Comparison of ENCODE assay signal across 19 cellular contexts in genomic region chr15:70074380-70074779, GRCh38. TPM values are rescaled to one million over a fixed set of nuclear protein-coding genes. Genes with fewer than 3 reads are reported as not detected.
DNase-seq lines count a peak whose midpoint lies in the region; ATAC-seq and TF ChIP-seq lines count a peak whose summit lies in the region.
"Had no signal": no experiment of that assay in that cellular context is flagged by ENCODE, and none has a peak within 500 bp of the region (broad histone marks: within the 10 kb centered on the region; RNA-seq: fewer than 3 reads in every experiment).

No MANE protein-coding gene starts in this region.

- H3K4me3 Mint-ChIP-seq in activated naive CD8-positive, alpha-beta T cell treated with anti-CD3 and anti-CD28 coated beads for 36 hours, result no peak overlapping the region
- H3K4me3 Mint-ChIP-seq in activated naive CD8-positive, alpha-beta T cell treated with anti-CD3 and anti-CD28 coated beads, Interleukin-2, amount 50 U/mL, for 24 hours, result no peak overlapping the region
- peak overlapping the region in 1 of 4 donors; percentile 41 for H3K4me3 Mint-ChIP-seq in IgD-negative memory B cell
- H3K4me3 Mint-ChIP-seq: CD4-positive, CD25-positive, alpha-beta regulatory T cell; CD8-positive, alpha-beta T cell; HFFc6 had no signal

- no peak for TF ChIP-seq CTCF in osteoblast (IDR thresholded peaks at IDR 0.05; ENCODE audit: extremely low read depth, low read depth, low read length)

- ATAC-seq in activated naive CD8-positive, alpha-beta T cell treated with anti-CD3 and anti-CD28 coated beads, Interleukin-2, amount 50 U/mL, for 24 hours, result no peak
- ATAC-seq in HG02610 (IDR thresholded peaks at IDR 0.05; ENCODE audit: unreplicated experiment), result no peak
- no peak for ATAC-seq in HG03565 (IDR thresholded peaks at IDR 0.05; ENCODE audit: unreplicated experiment)
- no peak for ATAC-seq in GM21737 (IDR thresholded peaks at IDR 0.05; ENCODE audit: unreplicated experiment)
- ATAC-seq: CD8-positive, alpha-beta T cell; GM12878 had no signal

- no peaks in the 10 kb centered on the region for H3K27me3 Mint-ChIP-seq in activated naive CD8-positive, alpha-beta T cell treated with anti-CD3 and anti-CD28 coated beads for 36 hours
- H3K27me3 Mint-ChIP-seq in activated naive CD8-positive, alpha-beta T cell treated with anti-CD3 and anti-CD28 coated beads, Interleukin-2, amount 50 U/mL, for 24 hours, result no peaks in the 10 kb centered on the region
- no peaks in the 10 kb centered on the region for H3K27me3 Mint-ChIP-seq in IgD-negative memory B cell
- H3K27me3 Mint-ChIP-seq: CD4-positive, CD25-positive, alpha-beta regulatory T cell had no signal

- H4K20me1 ChIP-seq in osteoblast (ENCODE audit: insufficient read depth, low read length), result peaks cover 75% of the 10 kb centered on the region

- no peaks in the 10 kb centered on the region for H3K27me3 ChIP-seq in osteoblast (ENCODE audit: insufficient read depth, low read length)

- no peak overlapping the region for H3K4me3 ChIP-seq in osteoblast (ENCODE audit: insufficient read depth, low read length)
- H3K4me3 ChIP-seq: BLaER1, GM12878, HAP-1 had no signal

- H3K36me3 ChIP-seq in osteoblast (ENCODE audit: insufficient read depth, low read length), result peaks cover 88% of the 10 kb centered on the region
- H3K36me3 ChIP-seq: BLaER1 had no signal

- peaks cover 47% of the 10 kb centered on the region for H3K79me2 ChIP-seq in osteoblast (ENCODE audit: insufficient read depth, low read length)

- H3K4me2 ChIP-seq in osteoblast (ENCODE audit: insufficient read depth, low read length), result no peak overlapping the region
- H3K4me2 ChIP-seq: BLaER1 had no signal

- no peaks in the 10 kb centered on the region for H3K9me3 Mint-ChIP-seq in activated naive CD8-positive, alpha-beta T cell treated with anti-CD3 and anti-CD28 coated beads for 36 hours
- no peaks in the 10 kb centered on the region for H3K9me3 Mint-ChIP-seq in activated naive CD8-positive, alpha-beta T cell treated with anti-CD3 and anti-CD28 coated beads, Interleukin-2, amount 50 U/mL, for 24 hours
- no peaks in the 10 kb centered on the region for H3K9me3 Mint-ChIP-seq in IgD-negative memory B cell
- H3K9me3 Mint-ChIP-seq: CD8-positive, alpha-beta T cell; HFFc6 had no signal

- no peaks in the 10 kb centered on the region for H3K9me3 ChIP-seq in osteoblast (ENCODE audit: low read depth, low read length)
- H3K9me3 ChIP-seq: BLaER1, HAP-1 had no signal

- no peak overlapping the region for H3K27ac ChIP-seq in osteoblast (ENCODE audit: low read depth, low read length)
- H3K27ac ChIP-seq: BLaER1, C4-2B had no signal

- peaks cover 28% of the 10 kb centered on the region for H3K36me3 Mint-ChIP-seq in activated naive CD8-positive, alpha-beta T cell treated with anti-CD3 and anti-CD28 coated beads for 36 hours
- peaks cover 65% of the 10 kb centered on the region for H3K36me3 Mint-ChIP-seq in activated naive CD8-positive, alpha-beta T cell treated with anti-CD3 and anti-CD28 coated beads, Interleukin-2, amount 50 U/mL, for 24 hours (ENCODE audit: low read depth)
- peaks cover 6% of the 10 kb centered on the region for H3K36me3 Mint-ChIP-seq in IgD-negative memory B cell

- H3K27ac Mint-ChIP-seq in activated naive CD8-positive, alpha-beta T cell treated with anti-CD3 and anti-CD28 coated beads for 36 hours, result peak overlapping the region; percentile 20
- no peak overlapping the region for H3K27ac Mint-ChIP-seq in activated naive CD8-positive, alpha-beta T cell treated with anti-CD3 and anti-CD28 coated beads, Interleukin-2, amount 50 U/mL, for 24 hours
- peak overlapping the region in 2 of 3 donors; percentile 35 to 40 for H3K27ac Mint-ChIP-seq in IgD-negative memory B cell
- H3K27ac Mint-ChIP-seq: CD4-positive, CD25-positive, alpha-beta regulatory T cell; HFFc6 had no signal

- H3K4me1 ChIP-seq in osteoblast (ENCODE audit: insufficient read depth, low read length), result peaks cover 8% of the 10 kb centered on the region

- no peak overlapping the region for H2AFZ ChIP-seq in osteoblast (ENCODE audit: low read length)

- DNase-seq in activated naive CD8-positive, alpha-beta T cell treated with anti-CD3 and anti-CD28 coated beads for 36 hours, result no peak
- no peak for DNase-seq in activated naive CD8-positive, alpha-beta T cell treated with anti-CD3 and anti-CD28 coated beads, Interleukin-2, amount 50 U/mL, for 24 hours
- peak; percentile 56 for DNase-seq in osteoblast (ENCODE audit: insufficient read length, low spot score, missing footprints)
- DNase-seq: CD4-positive, CD25-positive, alpha-beta regulatory T cell; CD8-positive, alpha-beta T cell; DMS 273 treated with DMSO at 0.1 percent for 48 hours; DMS79; EL; GDM1; GOT3; HFFc6 had no signal

- peaks cover 27% of the 10 kb centered on the region for H3K4me1 Mint-ChIP-seq in activated naive CD8-positive, alpha-beta T cell treated with anti-CD3 and anti-CD28 coated beads for 36 hours
- H3K4me1 Mint-ChIP-seq in activated naive CD8-positive, alpha-beta T cell treated with anti-CD3 and anti-CD28 coated beads, Interleukin-2, amount 50 U/mL, for 24 hours, result peaks cover 18% of the 10 kb centered on the region
- peaks cover 47 to 52% (median 48%) of the 10 kb centered on the region in 3 donors for H3K4me1 Mint-ChIP-seq in IgD-negative memory B cell

RNA-seq across cellular contexts. Expression of gene TLE3, which starts 23.3 kb away (rescaled TPM):
- 10 to 100 TPM; 70.8 to 71.6 TPM for total RNA-seq in activated naive CD8-positive, alpha-beta T cell treated with anti-CD3 and anti-CD28 coated beads for 36 hours
- 88.7 TPM for polyA plus RNA-seq in IgD-negative memory B cell
- 21.5 and 29.7 TPM in 2 replicates for total RNA-seq in osteoblast
